Comparison of ENCODE assay signal across 1 cellular context in genomic region chr6:151390276-151391020, GRCh38.
TF ChIP-seq lines count a peak whose summit lies in the region.

No MANE protein-coding gene starts in this region.

TF ChIP-seq in A549, 52 proteins besides CTCF, POLR2A, EP300 and RAD21 (continued from another document):
- no peak for TF ChIP-seq BCL3 (IDR thresholded peaks at IDR 0.05)
- no peak for TF ChIP-seq HES2 (IDR thresholded peaks at IDR 0.05)
- no peak for TF ChIP-seq KDM1A (IDR thresholded peaks at IDR 0.05; ENCODE audit: low read depth)
- no peak for TF ChIP-seq HOXB5 (CRISPR knock-in tag; IDR thresholded peaks at IDR 0.05)
- TF ChIP-seq NFE2L2 (conservative IDR thresholded peaks at IDR 0.05; ENCODE audit: low read length): no peak
- TF ChIP-seq FOXS1 (CRISPR knock-in tag; IDR thresholded peaks at IDR 0.05): no peak
- no peak for TF ChIP-seq EHF (CRISPR knock-in tag; IDR thresholded peaks at IDR 0.05)
- TF ChIP-seq MAX (IDR thresholded peaks at IDR 0.05): peak; percentile 60
- TF ChIP-seq MYC (IDR thresholded peaks at IDR 0.05; ENCODE audit: borderline replicate concordance, low read length): peak; percentile 51
- TF ChIP-seq PHF8 (IDR thresholded peaks at IDR 0.05; ENCODE audit: borderline replicate concordance, low read depth): no peak
- no peak for TF ChIP-seq RNF2 (IDR thresholded peaks at IDR 0.05; ENCODE audit: borderline replicate concordance, low read depth)
- TF ChIP-seq JUN (IDR thresholded peaks at IDR 0.05): peak in 1 of 2 experiments; percentile 36; a peak in 2 of 5 replicates
- no peak for TF ChIP-seq USF2 (IDR thresholded peaks at IDR 0.05)
- TF ChIP-seq TFCP2L1 (CRISPR knock-in tag; IDR thresholded peaks at IDR 0.05): no peak
- TF ChIP-seq HOXA7 (CRISPR knock-in tag; IDR thresholded peaks at IDR 0.05): no peak
- TF ChIP-seq HEYL (CRISPR knock-in tag; IDR thresholded peaks at IDR 0.05): no peak
- no peak for TF ChIP-seq TP53 (CRISPR knock-in tag; IDR thresholded peaks at IDR 0.05)
- TF ChIP-seq RARB (CRISPR knock-in tag; IDR thresholded peaks at IDR 0.05): no peak
- no peak for TF ChIP-seq HMGXB4 (CRISPR knock-in tag; IDR thresholded peaks at IDR 0.05; ENCODE audit: borderline replicate concordance)
- no peak for TF ChIP-seq CBX8 (IDR thresholded peaks at IDR 0.05)
